14 cellular contexts compared by ENCODE assay signal in the genomic region with DNA sequence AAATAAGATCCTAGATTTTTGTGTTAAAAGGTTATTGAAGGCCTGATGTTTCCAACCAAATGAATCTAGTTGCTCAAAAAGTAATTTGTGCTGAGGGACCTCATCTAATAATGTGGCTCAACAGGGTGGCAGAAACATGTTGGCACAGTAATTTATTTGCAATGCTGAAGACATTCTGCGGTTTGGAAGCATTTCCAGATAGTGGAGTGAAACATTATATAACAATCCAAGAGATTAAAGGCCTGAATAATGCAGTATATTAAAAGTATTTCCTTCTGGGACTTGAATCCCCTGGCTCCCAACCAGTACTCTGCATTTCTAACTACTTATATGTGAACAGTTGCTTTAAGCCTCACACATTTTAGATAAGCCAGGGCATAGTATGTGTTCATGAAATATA. TPM values are rescaled to one million over a fixed set of nuclear protein-coding genes. Genes with fewer than 3 reads are reported as not detected.
DNase-seq lines count a peak whose midpoint lies in the region; ATAC-seq, FAIRE-seq and TF ChIP-seq lines count a peak whose summit lies in the region.
"Had no signal": no experiment of that assay in that cellular context is flagged by ENCODE, and none has a peak within 500 bp of the region (broad histone marks: within the 10 kb centered on the region; RNA-seq: fewer than 3 reads in every experiment).

No MANE protein-coding gene starts in this region.

- H3K4me1 ChIP-seq in foreskin keratinocyte = peaks cover 36% of the 10 kb centered on the region

- no peaks in the 10 kb centered on the region for H3K36me3 ChIP-seq in SK-N-MC (ENCODE audit: insufficient read depth, low read length)
- H3K36me3 ChIP-seq: cardiac muscle cell had no signal

- H3K4me3 ChIP-seq in SK-N-MC = peak overlapping the region; percentile 38
- H3K4me3 ChIP-seq: cardiac muscle cell had no signal

- peak; percentile 93 for FAIRE-seq in H54 (lab: Jason Lieb, UNC)
- FAIRE-seq: GM12891 had no signal

- ATAC-seq in foreskin keratinocyte (peak; percentile 55), HG02970 (IDR thresholded peaks at IDR 0.05; ENCODE audit: low FRiP score, unreplicated experiment) (no peak), HG03039 (IDR thresholded peaks at IDR 0.05; ENCODE audit: unreplicated experiment) (no peak), HG03135 (IDR thresholded peaks at IDR 0.05; ENCODE audit: unreplicated experiment) (no peak)

- H3K27me3 ChIP-seq in foreskin keratinocyte = no peaks in the 10 kb centered on the region
- H3K27me3 ChIP-seq: cardiac muscle cell had no signal

- TF ChIP-seq CTCF in foreskin keratinocyte (conservative IDR thresholded peaks at IDR 0.05) = no peak

- peak; percentile 64 for DNase-seq in A172 (ENCODE audit: low spot score)
- DNase-seq in H54 (ENCODE audit: insufficient read length, low spot score) = no peak
- DNase-seq in SK-N-MC (ENCODE audit: low read depth, low spot score) = peak; percentile 79
- DNase-seq in foreskin keratinocyte = peak in 1 of 2 donors; percentile 72
- DNase-seq in NCI-H146 treated with DMSO at 0.1 percent for 48 hours (lab: John Stamatoyannopoulos, UW; ENCODE audit: unreplicated experiment) = no peak
- DNase-seq: activated CD4-positive, alpha-beta T cell treated with anti-CD3 and anti-CD28 coated beads, Interleukin-2, amount 10 ng/mL, durations not matched to agents 7 days and 5 days; NCI-H2171; occipital lobe; T-helper 2 cell had no signal

- TF ChIP-seq POLR2A in H54 (IDR thresholded peaks at IDR 0.05; ENCODE audit: low read depth, low read length) = no peak

- H3K9ac ChIP-seq in SK-N-MC (ENCODE audit: insufficient read length) = no peak overlapping the region

- H3K9me3 ChIP-seq in SK-N-MC (ENCODE audit: low read depth, low read length) = no peaks in the 10 kb centered on the region

- peak overlapping the region; percentile 68; the same call in 1 of the 2 replicates for H3K27ac ChIP-seq in SK-N-MC
- H3K27ac ChIP-seq in foreskin keratinocyte = no peak overlapping the region
- H3K27ac ChIP-seq: cardiac muscle cell had no signal

RNA-seq across cellular contexts. Expression of a gene that starts 25.9 kb away (rescaled TPM):
- not detected in 2 replicates for total RNA-seq in A172 (2014; rRNA removed; shearing (Covaris generic))
- total RNA-seq in foreskin keratinocyte = 1.4 TPM in 1 of 2 replicates, not detected in the other
- 0.02 and 0.94 TPM in 2 replicates for polyA plus RNA-seq in foreskin keratinocyte
- total RNA-seq: activated CD4-positive, alpha-beta T cell treated with anti-CD3 and anti-CD28 coated beads, Interleukin-2, amount 10 ng/mL, durations not matched to agents 7 days and 5 days had no signal

Comparison
In these comparisons a context has a peak if more than half of its experiments do, and no peak if none do; other contexts are left out.
1. DNase-seq: peak in A172 (single experiment) and SK-N-MC (single experiment); none in H54 (single experiment) and NCI-H146 treated with DMSO at 0.1 percent for 48 hours (single experiment).